ENCODE assay signal across 1 cellular context in the genomic region with DNA sequence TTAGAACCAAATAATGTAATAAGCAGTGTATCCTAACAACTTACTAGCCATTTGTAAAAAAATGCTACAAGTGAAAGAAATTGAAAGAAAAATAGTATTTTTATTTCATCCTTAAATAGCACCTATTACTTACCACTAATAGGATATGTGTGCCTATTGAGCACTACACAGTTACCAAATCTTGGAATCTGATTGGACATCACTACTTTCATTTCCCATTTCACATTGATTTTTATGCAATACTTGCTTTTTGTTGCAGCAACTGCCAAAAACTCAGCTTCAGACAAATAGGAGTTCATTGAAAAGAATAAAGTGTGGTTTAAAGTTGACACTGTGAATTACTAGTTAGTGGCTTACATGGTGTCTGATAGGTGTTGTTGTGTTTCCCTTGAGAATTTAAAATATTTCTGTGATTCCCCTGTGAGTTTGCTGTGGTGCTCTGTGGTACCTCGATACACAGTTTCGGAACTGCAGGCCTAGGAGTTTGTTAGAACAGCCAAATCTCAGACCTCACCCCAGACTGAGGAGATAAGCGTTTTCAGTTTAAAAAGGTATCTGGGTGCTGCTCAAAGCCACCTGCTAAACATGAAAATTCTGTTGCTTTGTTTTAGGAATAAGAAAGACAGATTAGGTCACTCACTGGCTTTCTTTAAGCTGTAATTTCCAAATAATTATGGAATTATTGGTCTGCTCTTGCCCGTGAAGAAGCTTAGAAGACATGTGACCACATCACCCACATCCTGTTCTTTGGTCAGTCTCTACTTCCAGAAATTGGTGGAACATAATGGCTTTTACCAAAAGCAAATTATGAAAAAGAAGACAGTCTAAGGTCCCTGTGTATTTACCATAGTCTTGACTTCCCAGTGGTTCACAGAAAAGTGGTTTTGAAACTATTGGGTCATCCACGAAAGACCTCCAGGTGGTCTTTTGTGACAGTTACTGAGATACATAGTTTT.
TF ChIP-seq lines count a peak whose summit lies in the region.

No MANE protein-coding gene starts in this region.

TF ChIP-seq in WTC11, 78 proteins besides CTCF, POLR2A, EP300 and RAD21 (continued from another document):
- TF ChIP-seq, protein P1, sequence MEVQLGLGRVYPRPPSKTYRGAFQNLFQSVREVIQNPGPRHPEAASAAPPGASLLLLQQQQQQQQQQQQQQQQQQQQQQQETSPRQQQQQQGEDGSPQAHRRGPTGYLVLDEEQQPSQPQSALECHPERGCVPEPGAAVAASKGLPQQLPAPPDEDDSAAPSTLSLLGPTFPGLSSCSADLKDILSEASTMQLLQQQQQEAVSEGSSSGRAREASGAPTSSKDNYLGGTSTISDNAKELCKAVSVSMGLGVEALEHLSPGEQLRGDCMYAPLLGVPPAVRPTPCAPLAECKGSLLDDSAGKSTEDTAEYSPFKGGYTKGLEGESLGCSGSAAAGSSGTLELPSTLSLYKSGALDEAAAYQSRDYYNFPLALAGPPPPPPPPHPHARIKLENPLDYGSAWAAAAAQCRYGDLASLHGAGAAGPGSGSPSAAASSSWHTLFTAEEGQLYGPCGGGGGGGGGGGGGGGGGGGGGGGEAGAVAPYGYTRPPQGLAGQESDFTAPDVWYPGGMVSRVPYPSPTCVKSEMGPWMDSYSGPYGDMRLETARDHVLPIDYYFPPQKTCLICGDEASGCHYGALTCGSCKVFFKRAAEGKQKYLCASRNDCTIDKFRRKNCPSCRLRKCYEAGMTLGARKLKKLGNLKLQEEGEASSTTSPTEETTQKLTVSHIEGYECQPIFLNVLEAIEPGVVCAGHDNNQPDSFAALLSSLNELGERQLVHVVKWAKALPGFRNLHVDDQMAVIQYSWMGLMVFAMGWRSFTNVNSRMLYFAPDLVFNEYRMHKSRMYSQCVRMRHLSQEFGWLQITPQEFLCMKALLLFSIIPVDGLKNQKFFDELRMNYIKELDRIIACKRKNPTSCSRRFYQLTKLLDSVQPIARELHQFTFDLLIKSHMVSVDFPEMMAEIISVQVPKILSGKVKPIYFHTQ (CRISPR knock-in tag; IDR thresholded peaks at IDR 0.05): no peak
- no peak for TF ChIP-seq RELA (CRISPR knock-in tag; IDR thresholded peaks at IDR 0.05; ENCODE audit: borderline replicate concordance)
- no peak for TF ChIP-seq SOX15 (CRISPR knock-in tag; IDR thresholded peaks at IDR 0.05)
- TF ChIP-seq ATF6 (CRISPR knock-in tag; IDR thresholded peaks at IDR 0.05): no peak
- TF ChIP-seq FOXK1 (CRISPR knock-in tag; IDR thresholded peaks at IDR 0.05): no peak
- TF ChIP-seq KAT7 (CRISPR knock-in tag; IDR thresholded peaks at IDR 0.05; ENCODE audit: borderline replicate concordance): no peak
- no peak for TF ChIP-seq ZMAT4 (CRISPR knock-in tag; IDR thresholded peaks at IDR 0.05)
- TF ChIP-seq ZNF532 (CRISPR knock-in tag; IDR thresholded peaks at IDR 0.05; ENCODE audit: borderline replicate concordance): no peak
- no peak for TF ChIP-seq ESRRA (CRISPR knock-in tag; IDR thresholded peaks at IDR 0.05; ENCODE audit: borderline replicate concordance)
- TF ChIP-seq NFE2L1 (CRISPR knock-in tag; IDR thresholded peaks at IDR 0.05): no peak
- TF ChIP-seq, protein P2, sequence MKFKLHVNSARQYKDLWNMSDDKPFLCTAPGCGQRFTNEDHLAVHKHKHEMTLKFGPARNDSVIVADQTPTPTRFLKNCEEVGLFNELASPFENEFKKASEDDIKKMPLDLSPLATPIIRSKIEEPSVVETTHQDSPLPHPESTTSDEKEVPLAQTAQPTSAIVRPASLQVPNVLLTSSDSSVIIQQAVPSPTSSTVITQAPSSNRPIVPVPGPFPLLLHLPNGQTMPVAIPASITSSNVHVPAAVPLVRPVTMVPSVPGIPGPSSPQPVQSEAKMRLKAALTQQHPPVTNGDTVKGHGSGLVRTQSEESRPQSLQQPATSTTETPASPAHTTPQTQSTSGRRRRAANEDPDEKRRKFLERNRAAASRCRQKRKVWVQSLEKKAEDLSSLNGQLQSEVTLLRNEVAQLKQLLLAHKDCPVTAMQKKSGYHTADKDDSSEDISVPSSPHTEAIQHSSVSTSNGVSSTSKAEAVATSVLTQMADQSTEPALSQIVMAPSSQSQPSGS (CRISPR knock-in tag; IDR thresholded peaks at IDR 0.05; ENCODE audit: borderline replicate concordance, low read depth): no peak
